Comparison of ENCODE assay signal across 14 cellular contexts in genomic region chr13:94716016-94716415, GRCh38. TPM values are rescaled to one million over a fixed set of nuclear protein-coding genes. Genes with fewer than 3 reads are reported as not detected.
DNase-seq lines count a peak whose midpoint lies in the region; ATAC-seq and TF ChIP-seq lines count a peak whose summit lies in the region.
"Had no signal": no experiment of that assay in that cellular context is flagged by ENCODE, and none has a peak within 500 bp of the region (broad histone marks: within the 10 kb centered on the region; RNA-seq: fewer than 3 reads in every experiment).

No MANE protein-coding gene starts in this region.

- H3K4me3 ChIP-seq in BJ (ENCODE audit: low read depth, low read length): no peak overlapping the region
- H3K4me3 ChIP-seq: MG63, vagina had no signal

- no peak overlapping the region for H3K27ac ChIP-seq in VCaP
- H3K27ac ChIP-seq in CD4-positive, alpha-beta T cell (ENCODE audit: low read depth, low read length): no peak overlapping the region
- H3K27ac ChIP-seq: vagina had no signal

- H3K27me3 Mint-ChIP-seq in activated CD8-positive, alpha-beta T cell treated with anti-CD3 and anti-CD28 coated beads, Interleukin-2, amount 10 ng/mL, durations not matched to agents 7 days and 5 days (ENCODE audit: low read depth): peaks cover 51% of the 10 kb centered on the region
- H3K27me3 Mint-ChIP-seq in CD4-positive, alpha-beta T cell: peaks cover 65% of the 10 kb centered on the region

- no peaks in the 10 kb centered on the region for H3K9me3 ChIP-seq in CD4-positive, alpha-beta T cell (ENCODE audit: control insufficient read depth, low read length)
- H3K9me3 ChIP-seq: MG63, vagina had no signal

- POLR2A ChIA-PET in BJ (lab: Charles Lee): no interaction called here
- POLR2A ChIA-PET in activated CD8-positive, alpha-beta T cell treated with anti-CD3 and anti-CD28 coated beads, Interleukin-2, amount 10 ng/mL, durations not matched to agents 7 days and 5 days (lab: Charles Lee): no interaction called here
- POLR2A ChIA-PET in CD4-positive, alpha-beta T cell (lab: Charles Lee): no interaction called here

- H3K4me3 Mint-ChIP-seq in activated CD8-positive, alpha-beta T cell treated with anti-CD3 and anti-CD28 coated beads, Interleukin-2, amount 10 ng/mL, durations not matched to agents 7 days and 5 days: no peak overlapping the region
- H3K4me3 Mint-ChIP-seq in CD4-positive, alpha-beta T cell: no peak overlapping the region
- H3K4me3 Mint-ChIP-seq: immature natural killer cell; naive thymus-derived CD4-positive, alpha-beta T cell had no signal

- CTCF ChIA-PET in BJ (lab: Yijun Ruan, JAX): interaction anchor here (1.2 to 1.5 kb wide), 2 partner anchors 11 to 40 kb away, joined by 3 to 6 read pairs; no protein-coding TSS in a partner anchor
- CTCF ChIA-PET in activated CD8-positive, alpha-beta T cell treated with anti-CD3 and anti-CD28 coated beads, Interleukin-2, amount 10 ng/mL, durations not matched to agents 7 days and 5 days (lab: Charles Lee): no interaction called here
- CTCF ChIA-PET in CD4-positive, alpha-beta T cell (lab: Charles Lee): no interaction called here

- 0 out of 2 replicates have a peak, but pooled peaks have one; percentile 16 for TF ChIP-seq CTCF in BJ (IDR thresholded peaks at IDR 0.05; ENCODE audit: insufficient read depth, low read depth, low read length)
- TF ChIP-seq CTCF in VCaP (conservative IDR thresholded peaks at IDR 0.05): peak; percentile 53
- no peak for TF ChIP-seq CTCF in CD4-positive, alpha-beta T cell (IDR thresholded peaks at IDR 0.05)

- H3K27ac Mint-ChIP-seq in activated CD8-positive, alpha-beta T cell treated with anti-CD3 and anti-CD28 coated beads, Interleukin-2, amount 10 ng/mL, durations not matched to agents 7 days and 5 days: no peak overlapping the region
- no peak overlapping the region for H3K27ac Mint-ChIP-seq in CD4-positive, alpha-beta T cell
- H3K27ac Mint-ChIP-seq: immature natural killer cell; naive thymus-derived CD4-positive, alpha-beta T cell had no signal

- H3K36me3 Mint-ChIP-seq in activated CD8-positive, alpha-beta T cell treated with anti-CD3 and anti-CD28 coated beads, Interleukin-2, amount 10 ng/mL, durations not matched to agents 7 days and 5 days (ENCODE audit: low read depth): no peaks in the 10 kb centered on the region
- no peaks in the 10 kb centered on the region for H3K36me3 Mint-ChIP-seq in CD4-positive, alpha-beta T cell (ENCODE audit: low read depth)

- DNase-seq in BJ (ENCODE audit: low read depth): no peak
- peak; percentile 22 for DNase-seq in HT-29 (ENCODE audit: low spot score)
- DNase-seq in iPS-NIHi7 (ENCODE audit: extremely low spot score): peak; percentile 39
- no peak for DNase-seq in NCI-H1417 treated with DMSO at 0.1 percent for 48 hours (lab: John Stamatoyannopoulos, UW)
- DNase-seq in SHP77 treated with DMSO at 0.1 percent for 48 hours (lab: John Stamatoyannopoulos, UW): no peak
- DNase-seq in activated CD8-positive, alpha-beta T cell treated with anti-CD3 and anti-CD28 coated beads, Interleukin-2, amount 10 ng/mL, durations not matched to agents 7 days and 5 days: no peak
- no peak for DNase-seq in CD4-positive, alpha-beta T cell
- DNase-seq: immature natural killer cell; MG63; naive thymus-derived CD4-positive, alpha-beta T cell; T1000 had no signal

- ATAC-seq in activated CD8-positive, alpha-beta T cell treated with anti-CD3 and anti-CD28 coated beads, Interleukin-2, amount 10 ng/mL, durations not matched to agents 7 days and 5 days: no peak
- ATAC-seq in CD4-positive, alpha-beta T cell (ENCODE audit: poor library complexity): no peak
- ATAC-seq: naive thymus-derived CD4-positive, alpha-beta T cell had no signal

- H3K36me3 ChIP-seq in BJ (ENCODE audit: control insufficient read depth, insufficient read depth, low read length): no peaks in the 10 kb centered on the region
- H3K36me3 ChIP-seq: MG63, vagina had no signal

- intact Hi-C loops in CD4-positive, alpha-beta T cell (cut with DNase I, micrococcal nuclease): no loop called here

- H3K27me3 ChIP-seq in BJ (ENCODE audit: control insufficient read depth, insufficient read depth, low read length): peaks cover 20% of the 10 kb centered on the region
- peaks cover 55% of the 10 kb centered on the region for H3K27me3 ChIP-seq in CD4-positive, alpha-beta T cell (ENCODE audit: control insufficient read depth, insufficient read depth, low read length)

- H3K9me3 Mint-ChIP-seq in activated CD8-positive, alpha-beta T cell treated with anti-CD3 and anti-CD28 coated beads, Interleukin-2, amount 10 ng/mL, durations not matched to agents 7 days and 5 days (ENCODE audit: insufficient read depth): no peaks in the 10 kb centered on the region
- H3K9me3 Mint-ChIP-seq in CD4-positive, alpha-beta T cell: no peaks in the 10 kb centered on the region

- H3K4me1 Mint-ChIP-seq in activated CD8-positive, alpha-beta T cell treated with anti-CD3 and anti-CD28 coated beads, Interleukin-2, amount 10 ng/mL, durations not matched to agents 7 days and 5 days (ENCODE audit: low read depth): peaks cover 5% of the 10 kb centered on the region
- H3K4me1 Mint-ChIP-seq in CD4-positive, alpha-beta T cell (ENCODE audit: low read depth): peaks cover 9% of the 10 kb centered on the region

RNA-seq across cellular contexts. Expression of gene SOX21, which starts 3.7 kb away (rescaled TPM):
- not detected in 2 replicates for polyA plus RNA-seq in BJ (2011; rRNA removed)
- polyA minus RNA-seq in BJ (2011; rRNA and poly(A)+ RNA removed): not detected in 2 replicates
- not detected in 2 replicates for total RNA-seq in HT-29 (2014; rRNA removed; shearing (Covaris generic))
- not detected for total RNA-seq in activated CD8-positive, alpha-beta T cell treated with anti-CD3 and anti-CD28 coated beads, Interleukin-2, amount 10 ng/mL, durations not matched to agents 7 days and 5 days
- total RNA-seq in CD4-positive, alpha-beta T cell: not detected
- total RNA-seq: naive thymus-derived CD4-positive, alpha-beta T cell; OCI-LY7 had no signal
- polyA plus RNA-seq: immature natural killer cell; naive thymus-derived CD4-positive, alpha-beta T cell had no signal

Comparison
In these comparisons a context has a peak if more than half of its experiments do, and no peak if none do; other contexts are left out.
1. DNase-seq: peak in HT-29 (single experiment) and iPS-NIHi7 (single experiment); none in BJ (single experiment), NCI-H1417 treated with DMSO at 0.1 percent for 48 hours (single experiment), SHP77 treated with DMSO at 0.1 percent for 48 hours (single experiment), activated CD8-positive, alpha-beta T cell treated with anti-CD3 and anti-CD28 coated beads, Interleukin-2, amount 10 ng/mL, durations not matched to agents 7 days and 5 days (single experiment) and CD4-positive, alpha-beta T cell (0 of 10).